ENCODE assay signal across 17 cellular contexts in genomic region chr5:111229126-111229525, GRCh38. TPM values are rescaled to one million over a fixed set of nuclear protein-coding genes. Genes with fewer than 3 reads are reported as not detected.
DNase-seq lines count a peak whose midpoint lies in the region; ATAC-seq and TF ChIP-seq lines count a peak whose summit lies in the region.
"Had no signal": no experiment of that assay in that cellular context is flagged by ENCODE, and none has a peak within 500 bp of the region (broad histone marks: within the 10 kb centered on the region; RNA-seq: fewer than 3 reads in every experiment).

No MANE protein-coding gene starts in this region.

- H3K36me3 ChIP-seq in DND-41 (ENCODE audit: insufficient read depth, low read length) = no peaks in the 10 kb centered on the region; the same call in 1 of the 2 replicates
- H3K36me3 ChIP-seq in Peyer's patch = no peaks in the 10 kb centered on the region
- no peaks in the 10 kb centered on the region for H3K36me3 ChIP-seq in effector memory CD4-positive, alpha-beta T cell (ENCODE audit: control insufficient read depth, insufficient read depth, low read length)
- H3K36me3 ChIP-seq: SJCRH30, tibial nerve had no signal

- TF ChIP-seq CTCF in DND-41 (IDR thresholded peaks at IDR 0.05; ENCODE audit: borderline replicate concordance, extremely low read depth, low read length, poor library complexity, severe bottlenecking) = no peak
- no peak for TF ChIP-seq CTCF in Peyer's patch (IDR thresholded peaks at IDR 0.05)

- H4K20me1 ChIP-seq in DND-41 (ENCODE audit: insufficient read depth, low read length) = no peaks in the 10 kb centered on the region

- ATAC-seq in DND-41 (ENCODE audit: insufficient read depth, low read depth) (no peak), GM19395 (IDR thresholded peaks at IDR 0.05; ENCODE audit: unreplicated experiment) (peak; percentile 31), GM19328 (IDR thresholded peaks at IDR 0.05; ENCODE audit: unreplicated experiment) (no peak), GM18498 (IDR thresholded peaks at IDR 0.05; ENCODE audit: unreplicated experiment) (no peak)
- ATAC-seq: left lobe of liver had no signal

- peak overlapping the region; percentile 91 for H3K4me2 ChIP-seq in DND-41 (ENCODE audit: insufficient read depth, low read length)

- no peak for TF ChIP-seq POLR2A in Peyer's patch (IDR thresholded peaks at IDR 0.05)

- DNase-seq in DND-41 (no peak), Peyer's patch (peak in 2 of 3 donors; percentile 27 to 53), AML-193 (lab: John Stamatoyannopoulos, UW) (no peak), HUDEP-2 (lab: John Stamatoyannopoulos, UW; ENCODE audit: unreplicated experiment in 76 of 76) (no peak)
- DNase-seq in effector memory CD4-positive, alpha-beta T cell = no peak
- DNase-seq: C1 segment of cervical spinal cord, EL, GOT3, KBM-7, NCI-H1417 treated with DMSO at 0.1 percent for 48 hours, NCI-H345, SJCRH30 had no signal

- H3K27ac ChIP-seq in DND-41 (ENCODE audit: low read length) = peak overlapping the region; percentile 80
- H3K27ac ChIP-seq in Peyer's patch = peak overlapping the region; percentile 48 to 70 (median 67)
- H3K27ac ChIP-seq in effector memory CD4-positive, alpha-beta T cell (ENCODE audit: insufficient read depth, low read length, poor library complexity, severe bottlenecking) = peak overlapping the region; percentile 93
- H3K27ac ChIP-seq: SJCRH30 had no signal

- H3K9me3 ChIP-seq in DND-41 (ENCODE audit: insufficient read depth, low read length, severe bottlenecking) = no peaks in the 10 kb centered on the region
- H3K9me3 ChIP-seq in Peyer's patch = no peaks in the 10 kb centered on the region
- no peaks in the 10 kb centered on the region for H3K9me3 ChIP-seq in effector memory CD4-positive, alpha-beta T cell (ENCODE audit: control insufficient read depth, low read length)
- H3K9me3 ChIP-seq: SJCRH30, tibial nerve had no signal

- H3K4me1 ChIP-seq in DND-41 (ENCODE audit: insufficient read depth, low read length) = peaks cover 96% of the 10 kb centered on the region
- peaks cover 0 to 10% (median 4%) of the 10 kb centered on the region in 4 donors for H3K4me1 ChIP-seq in Peyer's patch
- peaks cover 57% of the 10 kb centered on the region for H3K4me1 ChIP-seq in effector memory CD4-positive, alpha-beta T cell (ENCODE audit: control insufficient read depth, insufficient read depth, low read length, poor library complexity, severe bottlenecking)

- peak overlapping the region; percentile 49 for H3K9ac ChIP-seq in DND-41 (ENCODE audit: low read depth, low read length)

- peak overlapping the region in 1 of 2 experiments; percentile 29; a peak in 2 of 4 replicates for H3K4me3 ChIP-seq in DND-41 (ENCODE audit: low read depth in 1 of 2, low read length in 2 of 2)
- peak overlapping the region in 1 of 4 donors; percentile 2 for H3K4me3 ChIP-seq in Peyer's patch
- H3K4me3 ChIP-seq in effector memory CD4-positive, alpha-beta T cell (ENCODE audit: insufficient read depth, low read depth, low read length, poor library complexity, severe bottlenecking) = peak overlapping the region; percentile 27
- H3K4me3 ChIP-seq: SJCRH30, tibial nerve had no signal

- H3K27me3 ChIP-seq in DND-41 (ENCODE audit: insufficient read depth, low read length, poor library complexity) (no peaks in the 10 kb centered on the region), Peyer's patch (no peaks in the 10 kb centered on the region)
- no peaks in the 10 kb centered on the region for H3K27me3 ChIP-seq in effector memory CD4-positive, alpha-beta T cell (replicated peaks; ENCODE audit: control insufficient read depth, insufficient read depth, low read length, poor library complexity, severe bottlenecking)
- H3K27me3 ChIP-seq: SJCRH30 had no signal

- peak overlapping the region; percentile 20; the same call in 1 of the 2 replicates for H2AFZ ChIP-seq in DND-41 (ENCODE audit: low read depth, low read length)

- peaks cover 41% of the 10 kb centered on the region for H3K79me2 ChIP-seq in DND-41 (ENCODE audit: insufficient read depth, low read length)

RNA-seq across cellular contexts. Expression of gene CAMK4, which starts 4.9 kb away (rescaled TPM):
- total RNA-seq in Peyer's patch = 10 to 100 TPM in 1 of 4 donors, 1 to 10 TPM in 3; 3.5 to 38.8 (median 6.2) TPM

Comparison
In these comparisons a context has a peak if more than half of its experiments do, and no peak if none do; other contexts are left out.
1. DNase-seq: peak in Peyer's patch (2 of 3); none in DND-41 (single experiment), effector memory CD4-positive, alpha-beta T cell (0 of 3), AML-193 (0 of 2) and HUDEP-2 (0 of 76).
2. Peak in every context shown above with its lines, with median percentiles within 50 percentile points of each other: H3K27ac ChIP-seq.